Comparison of ENCODE assay signal across 10 cellular contexts in genomic region chr16:49395021-49395420, GRCh38. TPM values are rescaled to one million over a fixed set of nuclear protein-coding genes. Genes with fewer than 3 reads are reported as not detected.
"Had no signal": no experiment of that assay in that cellular context is flagged by ENCODE, and none has a peak within 500 bp of the region (broad histone marks: within the 10 kb centered on the region; RNA-seq: fewer than 3 reads in every experiment).

No MANE protein-coding gene starts in this region.

- ATAC-seq: K562 had no signal

- H3K9me3 Mint-ChIP-seq: H9 had no signal

- DNase-seq: GM23248, GOT3, H9, HCEC 1CT, IMR-90, KG1 had no signal

- H3K4me3 Mint-ChIP-seq: H9 had no signal

- H3K27ac Mint-ChIP-seq: H9 had no signal

- H3K4me3 ChIP-seq: GM23248, K562 had no signal

- FAIRE-seq: H54, HTR-8/SVneo, K562 had no signal

- H3K27ac ChIP-seq: GM23248 had no signal

RNA-seq across cellular contexts. Expression of gene C16orf78, which starts 21.4 kb away (rescaled TPM):
- total RNA-seq: GM23248, H9, HT-29, IMR-90, K562 had no signal
- polyA plus RNA-seq: GM23248, IMR-90, K562 had no signal
